Comparison of ENCODE assay signal across 13 cellular contexts in the genomic region with DNA sequence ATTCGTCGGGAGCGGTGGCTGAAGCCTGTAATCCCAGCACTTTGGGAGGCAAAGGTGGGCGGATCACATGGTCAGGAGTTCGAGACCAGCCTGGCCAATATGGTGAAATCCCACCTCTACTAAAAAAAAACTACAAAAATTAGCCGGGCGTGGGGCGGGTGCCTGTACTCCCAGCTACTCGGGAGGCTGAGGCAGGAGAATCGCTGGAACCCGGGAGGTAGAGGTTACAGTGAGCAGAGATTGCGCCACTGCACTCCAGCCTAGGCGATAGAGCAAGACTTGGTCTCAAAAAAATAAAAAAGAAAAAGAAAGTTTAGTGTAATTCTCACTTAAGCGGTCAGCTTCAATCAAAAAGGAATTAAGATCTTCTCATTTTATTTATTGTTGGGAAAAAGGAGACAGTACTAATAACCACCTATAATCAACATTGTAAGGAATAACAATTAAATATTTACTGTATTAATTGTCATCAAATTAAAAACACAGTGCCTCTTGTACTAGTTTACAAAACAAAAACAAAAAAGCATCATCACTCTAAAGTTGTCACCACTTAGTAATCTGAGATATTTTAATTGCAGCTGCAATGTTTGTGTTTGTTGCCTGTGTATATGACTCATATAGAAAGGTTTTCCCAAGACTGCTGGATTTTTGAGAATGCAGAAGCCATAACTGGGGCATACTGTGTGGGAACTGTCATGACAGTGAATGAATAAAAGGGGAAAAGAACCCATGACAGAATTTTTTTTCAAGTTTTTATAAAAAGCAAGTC. TPM values are rescaled to one million over a fixed set of nuclear protein-coding genes. Genes with fewer than 3 reads are reported as not detected.
DNase-seq lines count a peak whose midpoint lies in the region; ATAC-seq, FAIRE-seq and TF ChIP-seq lines count a peak whose summit lies in the region.
"Had no signal": no experiment of that assay in that cellular context is flagged by ENCODE, and none has a peak within 500 bp of the region (broad histone marks: within the 10 kb centered on the region; RNA-seq: fewer than 3 reads in every experiment).

No MANE protein-coding gene starts in this region.

- peaks cover 23% of the 10 kb centered on the region for H3K4me1 Mint-ChIP-seq in nephron

- no peaks in the 10 kb centered on the region for H3K27me3 ChIP-seq in BLaER1 treated with 17β-estradiol and CSF1 and Interleukin-3, amounts not matched to agents 10 nM and 100 nM
- H3K27me3 ChIP-seq in bronchial epithelial cell (ENCODE audit: control insufficient read depth, insufficient read depth, low read length) (no peaks in the 10 kb centered on the region), aorta (ENCODE audit: control insufficient read depth in 1 of 2, insufficient read depth in 2 of 2, low read length in 1 of 2) (no peaks in the 10 kb centered on the region)
- H3K27me3 ChIP-seq: left lung had no signal

- H3K36me3 ChIP-seq in BLaER1 treated with 17β-estradiol and CSF1 and Interleukin-3, amounts not matched to agents 10 nM and 100 nM = peaks cover 0 to 20% (median 9%) of the 10 kb centered on the region in 11 experiments; a peak in 9 of 22 replicates
- no peaks in the 10 kb centered on the region for H3K36me3 ChIP-seq in bronchial epithelial cell (ENCODE audit: control insufficient read depth, insufficient read depth, low read length)
- no peaks in the 10 kb centered on the region for H3K36me3 ChIP-seq in aorta (ENCODE audit: control insufficient read depth in 1 of 2, insufficient read depth in 2 of 2, low read length in 1 of 2)
- H3K36me3 ChIP-seq: left lung had no signal

- peak; percentile 87 for DNase-seq in M059J (ENCODE audit: low read depth)
- peak; percentile 76 for DNase-seq in bronchial epithelial cell (ENCODE audit: low read depth)
- DNase-seq in aorta = no peak
- DNase-seq: NCI-H446 had no signal

- peak overlapping the region in 10 of 11 experiments; percentile 21 to 96 (median 86); a peak in 11 of 22 replicates for H3K4me2 ChIP-seq in BLaER1 treated with 17β-estradiol and CSF1 and Interleukin-3, amounts not matched to agents 10 nM and 100 nM

- H3K27ac Mint-ChIP-seq in nephron = no peak overlapping the region
- H3K27ac Mint-ChIP-seq: activated T-helper 2 cell treated with anti-CD3 and anti-CD28 coated beads, Interferon-gamma antibody, Interleukin-2, Interleukin-4, amounts not matched to agents 10 μg/mL and 5 μg/mL and 100 μg/mL, durations not matched to agents 14 hours and 24 hours and 36 hours; T-helper 2 cell treated with Interferon-gamma antibody and Interleukin-4, amounts not matched to agents 5 μg/mL and 100 μg/mL, for 36 hours had no signal

- H4K20me1 ChIP-seq in BLaER1 treated with 17β-estradiol and CSF1 and Interleukin-3, amounts not matched to agents 10 nM and 100 nM = peaks cover 44 to 83% (median 73%) of the 10 kb centered on the region in 11 experiments; a peak in 21 of 22 replicates

- H3K27me3 Mint-ChIP-seq in nephron (ENCODE audit: low read depth) = no peaks in the 10 kb centered on the region

- no peak for TF ChIP-seq CTCF in bronchial epithelial cell (IDR thresholded peaks at IDR 0.05; ENCODE audit: insufficient read depth, low read length, severe bottlenecking)
- no peak for TF ChIP-seq CTCF in nephron (IDR thresholded peaks at IDR 0.05; ENCODE audit: unreplicated experiment in 3 of 3)

- H3K4me3 ChIP-seq in BLaER1 treated with 17β-estradiol and CSF1 and Interleukin-3, amounts not matched to agents 10 nM and 100 nM = no peak overlapping the region
- H3K4me3 ChIP-seq in bronchial epithelial cell (ENCODE audit: low read depth, low read length) (no peak overlapping the region), aorta (ENCODE audit: low read length in 2 of 2) (no peak overlapping the region)
- H3K4me3 ChIP-seq: left lung had no signal

- H3K4me3 Mint-ChIP-seq in nephron = peak overlapping the region in 2 of 3 experiments; percentile 40 to 62
- H3K4me3 Mint-ChIP-seq: T-helper 2 cell treated with Interferon-gamma antibody and Interleukin-4, amounts not matched to agents 5 μg/mL and 100 μg/mL, for 36 hours had no signal

- no peak for ATAC-seq in HG03457 (IDR thresholded peaks at IDR 0.05; ENCODE audit: unreplicated experiment)
- ATAC-seq in GM21390 (IDR thresholded peaks at IDR 0.05; ENCODE audit: unreplicated experiment) = no peak
- no peak for ATAC-seq in aorta (ENCODE audit: low FRiP score)
- ATAC-seq in GM19455 (IDR thresholded peaks at IDR 0.05; ENCODE audit: unreplicated experiment) = no peak
- ATAC-seq: left lung, sciatic nerve had no signal

- H3K36me3 Mint-ChIP-seq in nephron (ENCODE audit: low read depth) = peaks cover 4% of the 10 kb centered on the region

- no peaks in the 10 kb centered on the region for H3K9me3 Mint-ChIP-seq in nephron
- H3K9me3 Mint-ChIP-seq: activated T-helper 2 cell treated with anti-CD3 and anti-CD28 coated beads, Interferon-gamma antibody, Interleukin-2, Interleukin-4, amounts not matched to agents 10 μg/mL and 5 μg/mL and 100 μg/mL, durations not matched to agents 14 hours and 24 hours and 36 hours; T-helper 2 cell treated with Interferon-gamma antibody and Interleukin-4, amounts not matched to agents 5 μg/mL and 100 μg/mL, for 36 hours had no signal

- no peaks in the 10 kb centered on the region for H3K9me3 ChIP-seq in BLaER1 treated with 17β-estradiol and CSF1 and Interleukin-3, amounts not matched to agents 10 nM and 100 nM (replicated peaks in 1 of 11)
- no peaks in the 10 kb centered on the region for H3K9me3 ChIP-seq in aorta (ENCODE audit: control insufficient read depth, low read length)
- H3K9me3 ChIP-seq: left lung had no signal

- H3K27ac ChIP-seq in BLaER1 treated with 17β-estradiol and CSF1 and Interleukin-3, amounts not matched to agents 10 nM and 100 nM = peak overlapping the region in 3 of 11 experiments; percentile 37 to 98 (median 65); a peak in 5 of 22 replicates
- no peak overlapping the region for H3K27ac ChIP-seq in aorta (ENCODE audit: low read depth in 1 of 2, low read length in 2 of 2)

- intact Hi-C loops in aorta (cut with DNase I) = no loop called here

- no peak for FAIRE-seq in bronchial epithelial cell (lab: Jason Lieb, UNC)

- WGBS in aorta, 2 donors = 92 to 93% methylated on average over 14 of the region's 14 CpGs

- peaks cover 30 to 54% (median 38%) of the 10 kb centered on the region in 10 experiments for H3K4me1 ChIP-seq in BLaER1 treated with 17β-estradiol and CSF1 and Interleukin-3, amounts not matched to agents 10 nM and 100 nM
- H3K4me1 ChIP-seq in aorta (ENCODE audit: control insufficient read depth in 1 of 2, insufficient read depth in 2 of 2, low read length in 2 of 2) = peaks cover 0 to 10% of the 10 kb centered on the region in 2 donors

- H3K9ac ChIP-seq in BLaER1 treated with 17β-estradiol and CSF1 and Interleukin-3, amounts not matched to agents 10 nM and 100 nM = peak overlapping the region in 4 of 11 experiments; percentile 6 to 98 (median 32); a peak in 5 of 22 replicates

RNA-seq across cellular contexts. Expression of gene FBXO42, which starts 3.7 kb away (rescaled TPM):
- 13.8 and 29.2 TPM in 2 replicates for total RNA-seq in M059J (2014; rRNA removed; shearing (Covaris generic))
- total RNA-seq in bronchial epithelial cell = 10.8 and 18.1 TPM in 2 replicates
- 10 to 100 TPM; 32.5 to 33.3 TPM for total RNA-seq in aorta
- polyA plus RNA-seq in aorta = 10 to 100 TPM in 1 of 2 donors, 1 to 10 TPM in 1; 9.4 to 33.2 TPM

RNA-seq across cellular contexts. Expression of gene SZRD1, which starts 18.4 kb away (rescaled TPM):
- 91.1 and 125 TPM in 2 replicates for total RNA-seq in M059J (2014; rRNA removed; shearing (Covaris generic))
- 10.8 and 18.1 TPM in 2 replicates for total RNA-seq in bronchial epithelial cell
- 100 to 1,000 TPM; 128 to 172 TPM for total RNA-seq in aorta
- 100 to 1,000 TPM in 1 of 2 donors, 10 to 100 TPM in 1; 87.9 to 109 TPM for polyA plus RNA-seq in aorta

Comparison
In these comparisons a context has a peak if more than half of its experiments do, and no peak if none do; other contexts are left out.
1. DNase-seq: peak in M059J (single experiment) and bronchial epithelial cell (single experiment); none in aorta (0 of 2).